ENCODE assay signal across 27 cellular contexts in genomic region chr3:79866162-79866561, GRCh38.
"Had no signal": no experiment of that assay in that cellular context is flagged by ENCODE, and none has a peak within 500 bp of the region (broad histone marks: within the 10 kb centered on the region; RNA-seq: fewer than 3 reads in every experiment).

No MANE protein-coding gene starts in this region.

- H3K27me3 Mint-ChIP-seq: dendritic cell treated with granulocyte-macrophage colony-stimulating factor and Interleukin-4, amounts not matched to agents 40 ng/mL and 50 ng/mL, for 4 days; effector memory CD8-positive, alpha-beta T cell had no signal

- H3K27ac Mint-ChIP-seq: dendritic cell treated with granulocyte-macrophage colony-stimulating factor and Interleukin-4, amounts not matched to agents 40 ng/mL and 50 ng/mL, for 4 days; effector memory CD8-positive, alpha-beta T cell; endodermal cell had no signal

- H3K4me3 ChIP-seq: colonic mucosa, coronary artery, dorsolateral prefrontal cortex, esophagus muscularis mucosa, esophagus squamous epithelium, gastrocnemius medialis, gastroesophageal sphincter, heart left ventricle, heart right ventricle, hepatocyte had no signal

- H3K4me3 Mint-ChIP-seq: dendritic cell treated with granulocyte-macrophage colony-stimulating factor and Interleukin-4, amounts not matched to agents 40 ng/mL and 50 ng/mL, for 4 days; effector memory CD8-positive, alpha-beta T cell; endodermal cell had no signal

- H3K9me3 Mint-ChIP-seq: endodermal cell had no signal

- DNase-seq: colonic mucosa; cortex of kidney; dermis blood vessel endothelial cell; dorsolateral prefrontal cortex; effector CD4-positive, alpha-beta T cell; effector CD8-positive, alpha-beta T cell; effector memory CD4-positive, alpha-beta T cell; effector memory CD8-positive, alpha-beta T cell; endodermal cell; erythroblast; esophagus squamous epithelium; foreskin fibroblast; foreskin keratinocyte; foreskin melanocyte; gastrocnemius medialis; glutamatergic neuron; head of caudate nucleus; heart left ventricle; heart right ventricle had no signal

- FAIRE-seq: endometrium, frontal cortex had no signal

- ATAC-seq: effector memory CD8-positive, alpha-beta T cell; esophagus mucosa; foreskin keratinocyte; gastrocnemius medialis; gastroesophageal sphincter; heart left ventricle; heart right ventricle had no signal
